Comparison of ENCODE assay signal across 8 cellular contexts in genomic region chr9:86945868-86946711, GRCh38. TPM values are rescaled to one million over a fixed set of nuclear protein-coding genes. Genes with fewer than 3 reads are reported as not detected.
DNase-seq lines count a peak whose midpoint lies in the region; ATAC-seq, FAIRE-seq and TF ChIP-seq lines count a peak whose summit lies in the region.

No MANE protein-coding gene starts in this region.

- H3K27ac Mint-ChIP-seq in T-cell = no peak overlapping the region

- intact Hi-C loops in psoas muscle (cut with DNase I) = loop anchor here (5.0 to 10.0 kb wide), 4 partner anchors 376 to 511 kb away; no protein-coding TSS in a partner anchor

- FAIRE-seq in GM19239 (lab: Jason Lieb, UNC) (no peak), urothelium cell line (lab: Jason Lieb, UNC) (peak; percentile 87)

- H3K9me3 Mint-ChIP-seq in T-cell = no peaks in the 10 kb centered on the region

- peaks cover 0 to 31% of the 10 kb centered on the region in 2 donors for H3K4me1 ChIP-seq in right atrium auricular region
- peaks cover 6% of the 10 kb centered on the region for H3K4me1 ChIP-seq in psoas muscle

- H3K36me3 Mint-ChIP-seq in T-cell = no peaks in the 10 kb centered on the region

- CTCF ChIA-PET in AG04450 (lab: Charles Lee) (interaction anchor here (0.6 to 4.6 kb wide), 8 partner anchors 10 to 512 kb away, joined by 3 to 37 read pairs (median 5); no protein-coding TSS in a partner anchor), T-cell (lab: Charles Lee) (interaction anchor here in 1 of 2 donors (0.5 kb wide), 1 partner anchor 1010 kb away, joined by 3 read pairs; no protein-coding TSS in a partner anchor)

- H3K4me3 ChIP-seq in AG04450 (ENCODE audit: low read depth, low read length) = peak overlapping the region; percentile 86
- H3K4me3 ChIP-seq in right atrium auricular region = peak overlapping the region; percentile 73 to 80
- peak overlapping the region; percentile 86 for H3K4me3 ChIP-seq in psoas muscle

- TF ChIP-seq CTCF in AG04450 (IDR thresholded peaks at IDR 0.05; ENCODE audit: low read depth, low read length) (no peak), right atrium auricular region (IDR thresholded peaks at IDR 0.05) (peak in 1 of 2 donors; percentile 43), psoas muscle (IDR thresholded peaks at IDR 0.05) (peak; percentile 4)

- no peak for DNase-seq in AG04450 (ENCODE audit: low read depth, low spot score)
- peak; percentile 27 for DNase-seq in GM19239 (ENCODE audit: insufficient read length, low spot score)
- peak; percentile 32 to 73 (median 59) for DNase-seq in T-cell
- DNase-seq in amygdala (lab: John Stamatoyannopoulos, UW) = peak in 55 of 56 donors; percentile 11 to 90 (median 77)
- DNase-seq in right atrium auricular region (ENCODE audit: low spot score) = no peak
- peak; percentile 75 to 90 for DNase-seq in psoas muscle
- DNase-seq in urothelium cell line (ENCODE audit: low spot score) = peak; percentile 76

- ATAC-seq in HG03565 (IDR thresholded peaks at IDR 0.05; ENCODE audit: unreplicated experiment) (peak; percentile 33), T-cell (replicated peaks in 1 of 4) (peak; percentile 74 to 77 (median 76)), psoas muscle (peak; percentile 70 to 77 (median 72))

- POLR2A ChIA-PET in AG04450 (lab: Yijun Ruan, JAX) (interaction anchor here (0.8 to 3.0 kb wide), 4 partner anchors 38 to 512 kb away, joined by 3 to 19 read pairs (median 6); no protein-coding TSS in a partner anchor), T-cell (lab: Charles Lee) (interaction anchor here (0.6 to 0.7 kb wide), 2 partner anchors 124 to 846 kb away, joined by 3 to 4 read pairs; no protein-coding TSS in a partner anchor)

- H3K27me3 ChIP-seq in AG04450 (ENCODE audit: control insufficient read depth, insufficient read depth, low read length) (peaks cover 23% of the 10 kb centered on the region), right atrium auricular region (no peaks in the 10 kb centered on the region), psoas muscle (ENCODE audit: insufficient read depth in 3 of 3, low read length in 2 of 3) (peaks cover 0 to 17% (median 0%) of the 10 kb centered on the region in 3 donors)

- H3K36me3 ChIP-seq in right atrium auricular region = no peaks in the 10 kb centered on the region
- peaks cover 0 to 3% of the 10 kb centered on the region in 2 donors for H3K36me3 ChIP-seq in psoas muscle (ENCODE audit: insufficient read depth in 1 of 2, low read depth in 1 of 2)

- H3K27ac ChIP-seq in AG04450 (ENCODE audit: low read depth, low read length) (peak overlapping the region; percentile 52), right atrium auricular region (peak overlapping the region; percentile 82 to 88), psoas muscle (peak overlapping the region; percentile 83)

- H3K27me3 Mint-ChIP-seq in T-cell = peaks cover 33 to 40% of the 10 kb centered on the region in 2 donors

- H3K4me3 Mint-ChIP-seq in T-cell = peak overlapping the region; percentile 66 to 83 (median 79)

- H3K9me3 ChIP-seq in AG04450 (ENCODE audit: control insufficient read depth, insufficient read depth, low read length) (no peaks in the 10 kb centered on the region; the same call in 1 of the 2 replicates), right atrium auricular region (no peaks in the 10 kb centered on the region), psoas muscle (no peaks in the 10 kb centered on the region)

- 0 to 1% (median 0%) methylated on average over 65 to 119 of the region's 119 CpGs for WGBS in psoas muscle, 3 donors

- peaks cover 16 to 26% (median 24%) of the 10 kb centered on the region in 3 donors for H3K4me1 Mint-ChIP-seq in T-cell

RNA-seq across cellular contexts. Expression of gene GAS1, which starts 1.2 kb away (rescaled TPM):
- polyA plus RNA-seq in AG04450 (2011; rRNA removed) (6.4 and 7.6 TPM in 2 replicates), psoas muscle (10 to 100 TPM; 13.0 to 18.3 (median 13.7) TPM)
- polyA minus RNA-seq in AG04450 (2011; rRNA and poly(A)+ RNA removed) = 5.6 and 7.1 TPM in 2 replicates
- total RNA-seq in T-cell (under 1 TPM in 4 of 5 donors, not detected in 1; 0.32 to 0.82 (median 0.75) TPM), right atrium auricular region (10 to 100 TPM; 44.4 to 78.6 TPM), psoas muscle (10 to 100 TPM in 3 of 4 donors, 1 to 10 TPM in 1; 6.8 to 19.1 (median 11.0) TPM)

Comparison
In these comparisons a context has a peak if more than half of its experiments do, and no peak if none do; other contexts are left out.
1. DNase-seq: peak in GM19239 (single experiment), T-cell (34 of 34), amygdala (55 of 56), psoas muscle (2 of 2) and urothelium cell line (single experiment); none in AG04450 (single experiment) and right atrium auricular region (single experiment).
2. RNA of gene GAS1, which starts 1.2 kb away (total RNA-seq): 44.4 to 78.6 TPM in right atrium auricular region and 6.8 to 19.1 TPM in psoas muscle; 0.32 to 0.82 TPM in T-cell; every median in the first group is over 4 times any median in the second.
3. Peak in every context shown above with its lines, with median percentiles within 50 percentile points of each other: H3K27ac ChIP-seq, H3K4me3 ChIP-seq and ATAC-seq.